Comparison of ENCODE assay signal across 19 cellular contexts in the genomic region with DNA sequence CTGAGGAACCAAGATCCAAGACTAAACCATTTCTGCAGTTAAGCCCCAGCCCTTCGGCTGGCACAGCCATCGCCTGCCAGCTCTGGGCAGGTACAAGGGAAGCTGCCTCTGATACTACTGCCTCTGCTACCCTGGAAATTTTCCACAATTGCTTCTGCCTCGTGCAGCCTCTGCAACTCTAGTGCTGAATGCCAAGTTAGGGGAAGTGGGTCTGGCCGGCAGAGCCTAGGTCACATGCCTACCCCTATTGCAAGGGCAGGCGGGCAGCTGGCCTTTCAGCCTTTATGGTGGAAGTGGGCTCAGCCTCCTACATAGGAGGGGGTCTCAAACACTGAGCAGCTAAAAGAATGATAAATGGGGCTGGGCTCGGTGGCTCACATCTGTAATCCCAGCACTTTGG. TPM values are rescaled to one million over a fixed set of nuclear protein-coding genes. Genes with fewer than 3 reads are reported as not detected.
"Had no signal": no experiment of that assay in that cellular context is flagged by ENCODE, and none has a peak within 500 bp of the region (broad histone marks: within the 10 kb centered on the region; RNA-seq: fewer than 3 reads in every experiment).

No MANE protein-coding gene starts in this region.

- H3K36me3 ChIP-seq: esophagus squamous epithelium, ovary had no signal

- H3K27ac Mint-ChIP-seq: activated CD4-positive, alpha-beta T cell treated with anti-CD3 and anti-CD28 coated beads for 36 hours; activated naive CD8-positive, alpha-beta T cell treated with anti-CD3 and anti-CD28 coated beads, Interleukin-2, amount 10 ng/mL, durations not matched to agents 7 days and 5 days; effector memory CD8-positive, alpha-beta T cell; memory B cell; naive thymus-derived CD8-positive, alpha-beta T cell; stimulated activated naive B cell treated with anti-CD40 and anti-IgM and Interleukin-4, amounts not matched to agents 10 μg/mL and 1 μg/mL and 100 μg/mL, for 72 hours; T-helper 2 cell treated with Interferon-gamma antibody and Interleukin-4, amounts not matched to agents 5 μg/mL and 100 μg/mL, for 36 hours; WTC11 had no signal

- H3K27me3 ChIP-seq: body of pancreas, esophagus squamous epithelium, ovary had no signal

- H3K4me3 ChIP-seq: body of pancreas, esophagus squamous epithelium, ovary had no signal

- DNase-seq: activated CD4-positive, alpha-beta T cell treated with anti-CD3 and anti-CD28 coated beads for 36 hours; activated CD4-positive, alpha-beta T cell treated with anti-CD3 and anti-CD28 coated beads, Interleukin-2, amount 50 U/mL, for 48 hours; activated naive CD4-positive, alpha-beta T cell treated with Interleukin-2 at 50 U/mL for 16 hours; activated naive CD8-positive, alpha-beta T cell treated with anti-CD3 and anti-CD28 coated beads, Interleukin-2, amount 10 ng/mL, durations not matched to agents 7 days and 5 days; activated T-cell treated with anti-CD3 and anti-CD28 coated beads for 4 hours; caudate nucleus; effector memory CD8-positive, alpha-beta T cell; esophagus squamous epithelium; glutamatergic neuron; islet precursor cell; naive thymus-derived CD8-positive, alpha-beta T cell; ovary; stimulated activated naive B cell treated with anti-CD40 and anti-IgM and Interleukin-4, amounts not matched to agents 10 μg/mL and 1 μg/mL and 100 μg/mL, for 72 hours had no signal

- ATAC-seq: activated CD4-positive, alpha-beta T cell treated with anti-CD3 and anti-CD28 coated beads for 36 hours; body of pancreas; effector memory CD8-positive, alpha-beta T cell; naive thymus-derived CD8-positive, alpha-beta T cell; stimulated activated naive B cell treated with anti-CD40 and anti-IgM and Interleukin-4, amounts not matched to agents 10 μg/mL and 1 μg/mL and 100 μg/mL, for 72 hours; WTC11 had no signal

- H3K36me3 Mint-ChIP-seq: activated naive CD8-positive, alpha-beta T cell treated with anti-CD3 and anti-CD28 coated beads, Interleukin-2, amount 10 ng/mL, durations not matched to agents 7 days and 5 days; memory B cell; naive thymus-derived CD8-positive, alpha-beta T cell; stimulated activated naive B cell treated with anti-CD40 and anti-IgM and Interleukin-4, amounts not matched to agents 10 μg/mL and 1 μg/mL and 100 μg/mL, for 72 hours; WTC11 had no signal

- H3K4me3 Mint-ChIP-seq: activated CD4-positive, alpha-beta T cell treated with anti-CD3 and anti-CD28 coated beads for 36 hours; activated naive CD8-positive, alpha-beta T cell treated with anti-CD3 and anti-CD28 coated beads, Interleukin-2, amount 10 ng/mL, durations not matched to agents 7 days and 5 days; effector memory CD8-positive, alpha-beta T cell; memory B cell; naive thymus-derived CD8-positive, alpha-beta T cell; stimulated activated naive B cell treated with anti-CD40 and anti-IgM and Interleukin-4, amounts not matched to agents 10 μg/mL and 1 μg/mL and 100 μg/mL, for 72 hours; T-helper 2 cell treated with Interferon-gamma antibody and Interleukin-4, amounts not matched to agents 5 μg/mL and 100 μg/mL, for 36 hours; WTC11 had no signal

- H3K9me3 ChIP-seq: body of pancreas, esophagus squamous epithelium, ovary had no signal

- FAIRE-seq: urothelium cell line had no signal

- H3K4me1 ChIP-seq: body of pancreas, esophagus squamous epithelium had no signal

- H3K27me3 Mint-ChIP-seq: activated CD4-positive, alpha-beta T cell treated with anti-CD3 and anti-CD28 coated beads for 36 hours; naive thymus-derived CD8-positive, alpha-beta T cell had no signal

- H3K4me1 Mint-ChIP-seq: activated CD4-positive, alpha-beta T cell treated with anti-CD3 and anti-CD28 coated beads for 36 hours had no signal

- H3K9me3 Mint-ChIP-seq: activated naive CD8-positive, alpha-beta T cell treated with anti-CD3 and anti-CD28 coated beads, Interleukin-2, amount 10 ng/mL, durations not matched to agents 7 days and 5 days; effector memory CD8-positive, alpha-beta T cell; memory B cell; naive thymus-derived CD8-positive, alpha-beta T cell; stimulated activated naive B cell treated with anti-CD40 and anti-IgM and Interleukin-4, amounts not matched to agents 10 μg/mL and 1 μg/mL and 100 μg/mL, for 72 hours; T-helper 2 cell treated with Interferon-gamma antibody and Interleukin-4, amounts not matched to agents 5 μg/mL and 100 μg/mL, for 36 hours; WTC11 had no signal

- H3K27ac ChIP-seq: body of pancreas, esophagus squamous epithelium, ovary had no signal

RNA-seq across cellular contexts. Expression of a gene that starts 44.5 kb away (rescaled TPM):
- total RNA-seq: activated CD4-positive, alpha-beta T cell treated with anti-CD3 and anti-CD28 coated beads for 36 hours; activated naive CD8-positive, alpha-beta T cell treated with anti-CD3 and anti-CD28 coated beads, Interleukin-2, amount 10 ng/mL, durations not matched to agents 7 days and 5 days; body of pancreas; dermis microvascular lymphatic vessel endothelial cell; esophagus squamous epithelium; naive thymus-derived CD8-positive, alpha-beta T cell had no signal
